In the genomic region with DNA sequence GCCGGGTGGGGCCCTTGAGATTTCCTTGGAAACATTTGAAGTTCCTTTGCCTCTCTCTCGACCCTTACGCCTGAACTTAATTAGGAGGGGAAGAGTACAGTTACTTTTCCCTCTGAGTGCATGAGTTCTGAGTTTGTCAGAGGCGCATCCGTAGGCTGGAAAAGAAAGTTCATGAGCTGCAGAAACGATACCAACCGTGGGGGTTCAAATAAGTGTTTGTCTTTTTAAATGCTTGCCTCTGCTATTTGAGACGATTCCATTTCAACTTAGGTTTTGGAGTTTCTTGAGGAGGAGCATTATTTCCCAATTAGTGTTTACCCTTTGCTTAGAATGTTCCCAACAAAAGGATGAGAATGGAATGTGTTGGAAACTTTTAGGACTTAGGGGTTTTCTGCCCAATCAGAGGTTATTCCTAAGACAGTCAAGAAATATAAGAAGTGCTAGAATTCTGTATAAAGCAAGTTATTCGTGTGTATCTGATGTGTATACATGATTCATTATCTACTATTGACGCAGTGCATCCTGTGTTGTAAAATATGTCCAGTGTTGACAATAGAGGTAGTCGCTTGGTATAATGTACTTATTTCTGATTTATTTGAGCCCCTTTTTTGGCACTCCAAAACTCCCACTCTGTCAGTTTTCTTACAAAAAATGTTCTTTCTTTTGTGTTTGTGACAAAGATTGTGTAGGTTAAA, we compare ENCODE assay signal across 8 cellular contexts. TPM values are rescaled to one million over a fixed set of nuclear protein-coding genes. Genes with fewer than 3 reads are reported as not detected.
DNase-seq lines count a peak whose midpoint lies in the region; ATAC-seq and TF ChIP-seq lines count a peak whose summit lies in the region.

No MANE protein-coding gene starts in this region.

- no peaks in the 10 kb centered on the region for H3K9me3 Mint-ChIP-seq in CD14-positive monocyte

- peak; percentile 6 for ATAC-seq in GM21360 (IDR thresholded peaks at IDR 0.05; ENCODE audit: unreplicated experiment)

- H3K36me3 Mint-ChIP-seq in CD14-positive monocyte = peaks cover 8 to 11% of the 10 kb centered on the region in 2 donors

- intact Hi-C loops in CD14-positive monocyte (cut with micrococcal nuclease) = no loop called here

- no peak for TF ChIP-seq CTCF in CD14-positive monocyte (IDR thresholded peaks at IDR 0.05)

- H3K27me3 ChIP-seq in mucosa of stomach (ENCODE audit: control insufficient read depth, insufficient read depth, low read length) = no peaks in the 10 kb centered on the region

- peak overlapping the region; percentile 81 for H3K27ac ChIP-seq in caudate nucleus (ENCODE audit: low read depth, low read length)

- H3K9me3 ChIP-seq in mucosa of stomach (ENCODE audit: control insufficient read depth, low read length) = no peaks in the 10 kb centered on the region

- in situ Hi-C loops in G401 (cut with HindIII; ENCODE audit: low sequenced_read_pairs) = no loop called here

- H3K4me1 Mint-ChIP-seq in CD14-positive monocyte = peaks cover 39% of the 10 kb centered on the region

- H3K9ac ChIP-seq in mucosa of stomach (ENCODE audit: low read length) = peak overlapping the region; percentile 82

- DNase-seq in CD14-positive monocyte (ENCODE audit: low spot score) (no peak), caudate nucleus (lab: John Stamatoyannopoulos, UW) (no peak), G401 (ENCODE audit: low spot score) (no peak), HT-29 (ENCODE audit: low spot score) (no peak)
- peak; percentile 49 for DNase-seq in Jurkat, Clone E6-1 (ENCODE audit: low read depth, low spot score)
- no peak for DNase-seq in stimulated activated CD4-positive, alpha-beta T cell treated with anti-CD3 and anti-CD28 coated beads, Interleukin-12 subunit alpha, Interleukin-12 subunit beta, amount 100 ng/mL, for 4 hours

- peaks cover 5% of the 10 kb centered on the region for H3K4me1 ChIP-seq in mucosa of stomach (ENCODE audit: control insufficient read depth, insufficient read depth, low read length)

- peak overlapping the region; percentile 86 to 96 (median 95) for H3K27ac Mint-ChIP-seq in CD14-positive monocyte

- no peaks in the 10 kb centered on the region for H3K36me3 ChIP-seq in mucosa of stomach (ENCODE audit: control insufficient read depth, insufficient read depth, low read length)

- H3K4me3 Mint-ChIP-seq in CD14-positive monocyte = peak overlapping the region; percentile 89 to 90

- H3K27me3 Mint-ChIP-seq in CD14-positive monocyte (ENCODE audit: low read depth in 3 of 3) = no peaks in the 10 kb centered on the region

- peak overlapping the region; percentile 82 for H3K4me3 ChIP-seq in Jurkat, Clone E6-1 (ENCODE audit: low read length)
- H3K4me3 ChIP-seq in mucosa of stomach (ENCODE audit: low read length) = peak overlapping the region; percentile 63

RNA-seq across cellular contexts. Expression of gene PIKFYVE, which starts 0.7 kb away (rescaled TPM):
- polyA plus RNA-seq in CD14-positive monocyte = 1 to 10 TPM; 3.5 to 6.2 TPM
- polyA plus RNA-seq in Jurkat, Clone E6-1 (2012; ENCODE audit: insufficient read depth, insufficient read length) = 29.8 TPM
- total RNA-seq in G401 (2014; rRNA removed; shearing (Covaris generic)) = 21.2 and 29.2 TPM in 2 replicates
- 7.2 and 10.1 TPM in 2 replicates for total RNA-seq in HT-29 (2014; rRNA removed; shearing (Covaris generic))

RNA-seq across cellular contexts. Expression of gene IDH1, which starts 11.9 kb away (rescaled TPM):
- 100 to 1,000 TPM; 115 to 120 TPM for polyA plus RNA-seq in CD14-positive monocyte
- polyA plus RNA-seq in Jurkat, Clone E6-1 (2012; ENCODE audit: insufficient read depth, insufficient read length) = 29.0 TPM
- total RNA-seq in G401 (2014; rRNA removed; shearing (Covaris generic)) = 440 and 536 TPM in 2 replicates
- total RNA-seq in HT-29 (2014; rRNA removed; shearing (Covaris generic)) = 85.9 and 86.5 TPM in 2 replicates
